8 cellular contexts compared by ENCODE assay signal in the genomic region with DNA sequence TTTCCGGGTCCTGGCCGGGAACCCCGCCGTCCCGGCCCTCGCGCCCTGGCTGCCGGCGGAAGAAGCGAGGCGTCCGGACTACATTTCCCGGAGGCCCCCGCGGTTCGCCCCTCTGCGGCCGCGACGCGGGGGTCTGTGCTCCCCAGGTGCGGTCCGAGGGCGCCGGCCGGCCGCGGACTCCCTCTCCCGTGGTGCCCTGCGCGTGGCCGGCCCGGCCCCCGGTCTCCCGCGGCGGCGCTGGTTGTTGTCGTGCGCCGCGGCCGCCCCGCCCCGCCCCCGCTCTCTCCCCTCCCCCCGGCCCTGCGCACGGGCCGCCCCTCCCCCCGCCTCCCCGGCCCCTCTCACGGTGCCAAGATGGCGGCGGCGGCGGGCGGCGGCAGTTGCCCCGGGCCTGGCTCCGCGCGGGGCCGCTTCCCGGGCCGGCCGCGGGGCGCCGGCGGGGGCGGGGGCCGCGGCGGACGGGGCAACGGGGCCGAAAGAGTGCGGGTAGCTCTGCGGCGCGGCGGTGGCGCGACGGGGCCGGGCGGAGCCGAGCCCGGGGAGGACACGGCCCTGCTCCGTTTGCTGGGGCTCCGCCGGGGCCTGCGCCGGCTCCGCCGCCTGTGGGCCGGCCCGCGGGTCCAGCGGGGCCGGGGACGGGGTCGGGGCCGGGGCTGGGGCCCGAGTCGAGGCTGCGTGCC. TPM values are rescaled to one million over a fixed set of nuclear protein-coding genes. Genes with fewer than 3 reads are reported as not detected.
A peak's percentile ranks its signal among the peaks of the same experiment; 100 is the strongest.
DNase-seq lines count a peak whose midpoint lies in the region; ATAC-seq and TF ChIP-seq lines count a peak whose summit lies in the region.

A gene with protein sequence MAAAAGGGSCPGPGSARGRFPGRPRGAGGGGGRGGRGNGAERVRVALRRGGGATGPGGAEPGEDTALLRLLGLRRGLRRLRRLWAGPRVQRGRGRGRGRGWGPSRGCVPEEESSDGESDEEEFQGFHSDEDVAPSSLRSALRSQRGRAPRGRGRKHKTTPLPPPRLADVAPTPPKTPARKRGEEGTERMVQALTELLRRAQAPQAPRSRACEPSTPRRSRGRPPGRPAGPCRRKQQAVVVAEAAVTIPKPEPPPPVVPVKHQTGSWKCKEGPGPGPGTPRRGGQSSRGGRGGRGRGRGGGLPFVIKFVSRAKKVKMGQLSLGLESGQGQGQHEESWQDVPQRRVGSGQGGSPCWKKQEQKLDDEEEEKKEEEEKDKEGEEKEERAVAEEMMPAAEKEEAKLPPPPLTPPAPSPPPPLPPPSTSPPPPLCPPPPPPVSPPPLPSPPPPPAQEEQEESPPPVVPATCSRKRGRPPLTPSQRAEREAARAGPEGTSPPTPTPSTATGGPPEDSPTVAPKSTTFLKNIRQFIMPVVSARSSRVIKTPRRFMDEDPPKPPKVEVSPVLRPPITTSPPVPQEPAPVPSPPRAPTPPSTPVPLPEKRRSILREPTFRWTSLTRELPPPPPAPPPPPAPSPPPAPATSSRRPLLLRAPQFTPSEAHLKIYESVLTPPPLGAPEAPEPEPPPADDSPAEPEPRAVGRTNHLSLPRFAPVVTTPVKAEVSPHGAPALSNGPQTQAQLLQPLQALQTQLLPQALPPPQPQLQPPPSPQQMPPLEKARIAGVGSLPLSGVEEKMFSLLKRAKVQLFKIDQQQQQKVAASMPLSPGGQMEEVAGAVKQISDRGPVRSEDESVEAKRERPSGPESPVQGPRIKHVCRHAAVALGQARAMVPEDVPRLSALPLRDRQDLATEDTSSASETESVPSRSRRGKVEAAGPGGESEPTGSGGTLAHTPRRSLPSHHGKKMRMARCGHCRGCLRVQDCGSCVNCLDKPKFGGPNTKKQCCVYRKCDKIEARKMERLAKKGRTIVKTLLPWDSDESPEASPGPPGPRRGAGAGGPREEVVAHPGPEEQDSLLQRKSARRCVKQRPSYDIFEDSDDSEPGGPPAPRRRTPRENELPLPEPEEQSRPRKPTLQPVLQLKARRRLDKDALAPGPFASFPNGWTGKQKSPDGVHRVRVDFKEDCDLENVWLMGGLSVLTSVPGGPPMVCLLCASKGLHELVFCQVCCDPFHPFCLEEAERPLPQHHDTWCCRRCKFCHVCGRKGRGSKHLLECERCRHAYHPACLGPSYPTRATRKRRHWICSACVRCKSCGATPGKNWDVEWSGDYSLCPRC (N-terminal part only) (plus strand): TSS at position 339 of the 680 bp plus-strand sequence. CDS start 16 bp downstream, at position 355.

- peak within 1 kb of the TSS; percentile 94 for H3K27ac Mint-ChIP-seq in activated CD8-positive, alpha-beta T cell treated with anti-CD3 and anti-CD28 coated beads, Interleukin-2, amount 10 ng/mL, durations not matched to agents 7 days and 5 days
- H3K27ac Mint-ChIP-seq in neural progenitor cell: peak within 1 kb of the TSS; percentile 97

- peak within 1 kb of the TSS; percentile 31 for H2AFZ ChIP-seq in neural progenitor cell (replicated peaks)

- ATAC-seq in GM19023 (IDR thresholded peaks at IDR 0.05; ENCODE audit: unreplicated experiment): peak; percentile 49
- ATAC-seq in activated CD8-positive, alpha-beta T cell treated with anti-CD3 and anti-CD28 coated beads, Interleukin-2, amount 10 ng/mL, durations not matched to agents 7 days and 5 days: peak; percentile 1

- H3K4me1 ChIP-seq in neural progenitor cell: peaks cover 22% of the 10 kb centered on the region

- no peaks in the 10 kb centered on the region for H3K36me3 ChIP-seq in neural progenitor cell

- peaks cover 50% of the 10 kb centered on the region for H3K36me3 Mint-ChIP-seq in activated CD8-positive, alpha-beta T cell treated with anti-CD3 and anti-CD28 coated beads, Interleukin-2, amount 10 ng/mL, durations not matched to agents 7 days and 5 days (ENCODE audit: low read depth)
- peaks cover 14% of the 10 kb centered on the region for H3K36me3 Mint-ChIP-seq in neural progenitor cell

- TF ChIP-seq CTCF in fibroblast of villous mesenchyme (IDR thresholded peaks at IDR 0.05; ENCODE audit: insufficient read depth, low read depth, low read length) (no peak), neural progenitor cell (IDR thresholded peaks at IDR 0.05) (no peak)

- CTCF ChIA-PET in activated CD8-positive, alpha-beta T cell treated with anti-CD3 and anti-CD28 coated beads, Interleukin-2, amount 10 ng/mL, durations not matched to agents 7 days and 5 days (lab: Charles Lee): interaction anchor here (1.0 to 1.9 kb wide), 5 partner anchors 18 to 102 kb away, joined by 3 to 8 read pairs (median 4); partner anchors contain the start of gene U2AF1L4

- peak within 1 kb of the TSS; percentile 93 for H3K4me2 ChIP-seq in neural progenitor cell

- H4K20me1 ChIP-seq in neural progenitor cell (ENCODE audit: low read depth): peaks cover 28% of the 10 kb centered on the region

- H3K4me1 Mint-ChIP-seq in activated CD8-positive, alpha-beta T cell treated with anti-CD3 and anti-CD28 coated beads, Interleukin-2, amount 10 ng/mL, durations not matched to agents 7 days and 5 days (ENCODE audit: low read depth): peaks cover 57% of the 10 kb centered on the region
- H3K4me1 Mint-ChIP-seq in neural progenitor cell: peaks cover 41% of the 10 kb centered on the region

- peaks cover 22% of the 10 kb centered on the region for H3K79me2 ChIP-seq in neural progenitor cell (ENCODE audit: low read depth)

- POLR2A ChIA-PET in activated CD8-positive, alpha-beta T cell treated with anti-CD3 and anti-CD28 coated beads, Interleukin-2, amount 10 ng/mL, durations not matched to agents 7 days and 5 days (lab: Charles Lee): interaction anchor here (0.6 to 1.9 kb wide), 8 partner anchors 13 to 208 kb away, joined by 3 to 14 read pairs (median 3); partner anchors contain the start of genes IGFLR1, LIN37, PSENEN and U2AF1L4

- H3K9ac ChIP-seq in neural progenitor cell: peak within 1 kb of the TSS; percentile 91

- no peaks in the 10 kb centered on the region for H3K27me3 Mint-ChIP-seq in activated CD8-positive, alpha-beta T cell treated with anti-CD3 and anti-CD28 coated beads, Interleukin-2, amount 10 ng/mL, durations not matched to agents 7 days and 5 days (ENCODE audit: low read depth)
- peaks cover 12% of the 10 kb centered on the region for H3K27me3 Mint-ChIP-seq in neural progenitor cell (ENCODE audit: insufficient read depth, low read depth)

- peak within 1 kb of the TSS; percentile 52 for H3K27ac ChIP-seq in neural progenitor cell

- peaks cover 8% of the 10 kb centered on the region for H3K27me3 ChIP-seq in neural progenitor cell

- H3F3A ChIP-seq in neural progenitor cell (ENCODE audit: low read depth): peaks cover 19% of the 10 kb centered on the region

- no peaks in the 10 kb centered on the region for H3K9me3 Mint-ChIP-seq in activated CD8-positive, alpha-beta T cell treated with anti-CD3 and anti-CD28 coated beads, Interleukin-2, amount 10 ng/mL, durations not matched to agents 7 days and 5 days (ENCODE audit: insufficient read depth)
- H3K9me3 Mint-ChIP-seq in neural progenitor cell: no peaks in the 10 kb centered on the region

- DNase-seq in AG08395 (ENCODE audit: low spot score): peak; percentile 97
- no peak for DNase-seq in Jurkat, Clone E6-1 (ENCODE audit: low read depth, low spot score)
- no peak for DNase-seq in activated CD8-positive, alpha-beta T cell treated with anti-CD3 and anti-CD28 coated beads, Interleukin-2, amount 10 ng/mL, durations not matched to agents 7 days and 5 days
- peak; percentile 96 for DNase-seq in fibroblast of villous mesenchyme (ENCODE audit: low read depth)
- DNase-seq in neural progenitor cell (ENCODE audit: low spot score): peak; percentile 99
- DNase-seq in NCI-H2029 treated with DMSO at 0.1 percent for 48 hours (lab: John Stamatoyannopoulos, UW): no peak
- DNase-seq in NK-92 (lab: John Stamatoyannopoulos, UW; ENCODE audit: unreplicated experiment): no peak

- peak within 1 kb of the TSS; percentile 94 for H3K4me3 Mint-ChIP-seq in activated CD8-positive, alpha-beta T cell treated with anti-CD3 and anti-CD28 coated beads, Interleukin-2, amount 10 ng/mL, durations not matched to agents 7 days and 5 days
- peak within 1 kb of the TSS; percentile 94 for H3K4me3 Mint-ChIP-seq in neural progenitor cell

- peak within 1 kb of the TSS; percentile 87 for H3K4me3 ChIP-seq in Jurkat, Clone E6-1 (ENCODE audit: low read length)
- H3K4me3 ChIP-seq in fibroblast of villous mesenchyme (ENCODE audit: low read depth, low read length) (peak within 1 kb of the TSS; percentile 84), neural progenitor cell (peak within 1 kb of the TSS; percentile 73)

- H3K9me3 ChIP-seq in neural progenitor cell (ENCODE audit: low read depth): no peaks in the 10 kb centered on the region

RNA-seq across cellular contexts. Expression of the gene that starts here (rescaled TPM):
- 39.4 TPM for polyA plus RNA-seq in Jurkat, Clone E6-1 (2012; ENCODE audit: insufficient read depth, insufficient read length)
- 10 to 100 TPM; 58.0 to 64.3 TPM for total RNA-seq in activated CD8-positive, alpha-beta T cell treated with anti-CD3 and anti-CD28 coated beads, Interleukin-2, amount 10 ng/mL, durations not matched to agents 7 days and 5 days
- 5.6 and 7.4 TPM in 2 replicates for total RNA-seq in fibroblast of villous mesenchyme
- total RNA-seq in neural progenitor cell (ENCODE audit: low replicate concordance): 12.6 and 16.0 TPM in 2 replicates

Comparison
In these comparisons a context has a peak if more than half of its experiments do, and no peak if none do; other contexts are left out.
1. DNase-seq: peak in AG08395 (single experiment), fibroblast of villous mesenchyme (single experiment) and neural progenitor cell (single experiment); none in Jurkat, Clone E6-1 (single experiment), activated CD8-positive, alpha-beta T cell treated with anti-CD3 and anti-CD28 coated beads, Interleukin-2, amount 10 ng/mL, durations not matched to agents 7 days and 5 days (single experiment), NCI-H2029 treated with DMSO at 0.1 percent for 48 hours (single experiment) and NK-92 (single experiment).
2. Peak in every context shown above with its lines, with median percentiles within 50 percentile points of each other: H3K4me3 ChIP-seq.